Comparison of ENCODE assay signal across 29 cellular contexts in genomic region chr3:127212231-127212630, GRCh38. TPM values are rescaled to one million over a fixed set of nuclear protein-coding genes. Genes with fewer than 3 reads are reported as not detected.
"Had no signal": no experiment of that assay in that cellular context is flagged by ENCODE, and none has a peak within 500 bp of the region (broad histone marks: within the 10 kb centered on the region; RNA-seq: fewer than 3 reads in every experiment).

No MANE protein-coding gene starts in this region.

- H3K27ac Mint-ChIP-seq: activated B cell treated with CpG ODN at 0.5 μM for 24 hours; activated CD4-positive, alpha-beta memory T cell treated with anti-CD3 and anti-CD28 coated beads, Interleukin-2, amount 10 ng/mL, durations not matched to agents 7 days and 5 days; activated naive CD8-positive, alpha-beta T cell; activated T-cell treated with anti-CD3 and anti-CD28 coated beads, Interleukin-2, amount 50 U/mL, for 24 hours; activated T-helper 1 cell treated with anti-CD3 and anti-CD28 coated beads, Interleukin-12 subunit alpha, Interleukin-12 subunit beta, Interleukin-2, Interleukin-4 antibody, amounts not matched to agents 30 ng/mL and 10 ng/mL and 1 ng/mL, durations not matched to agents 14 hours and 24 hours and 36 hours; T-cell had no signal

- H3K4me3 Mint-ChIP-seq: activated B cell treated with CpG ODN at 0.5 μM for 24 hours; activated CD4-positive, alpha-beta memory T cell treated with anti-CD3 and anti-CD28 coated beads, Interleukin-2, amount 10 ng/mL, durations not matched to agents 7 days and 5 days; activated naive CD8-positive, alpha-beta T cell; activated T-cell treated with anti-CD3 and anti-CD28 coated beads, Interleukin-2, amount 50 U/mL, for 24 hours; activated T-helper 1 cell treated with anti-CD3 and anti-CD28 coated beads, Interleukin-12 subunit alpha, Interleukin-12 subunit beta, Interleukin-2, Interleukin-4 antibody, amounts not matched to agents 30 ng/mL and 10 ng/mL and 1 ng/mL, durations not matched to agents 14 hours and 24 hours and 36 hours; T-cell had no signal

- H3K9me3 Mint-ChIP-seq: activated B cell treated with CpG ODN at 0.5 μM for 24 hours; activated CD4-positive, alpha-beta memory T cell treated with anti-CD3 and anti-CD28 coated beads, Interleukin-2, amount 10 ng/mL, durations not matched to agents 7 days and 5 days; activated T-cell treated with anti-CD3 and anti-CD28 coated beads, Interleukin-2, amount 50 U/mL, for 24 hours; activated T-helper 1 cell treated with anti-CD3 and anti-CD28 coated beads, Interleukin-12 subunit alpha, Interleukin-12 subunit beta, Interleukin-2, Interleukin-4 antibody, amounts not matched to agents 30 ng/mL and 10 ng/mL and 1 ng/mL, durations not matched to agents 14 hours and 24 hours and 36 hours; T-cell had no signal

- H3K36me3 Mint-ChIP-seq: activated naive CD8-positive, alpha-beta T cell; T-cell had no signal

- H3K27ac ChIP-seq: SK-N-MC had no signal

- H3K4me1 Mint-ChIP-seq: activated B cell treated with CpG ODN at 0.5 μM for 24 hours; activated CD4-positive, alpha-beta memory T cell treated with anti-CD3 and anti-CD28 coated beads, Interleukin-2, amount 10 ng/mL, durations not matched to agents 7 days and 5 days had no signal

- H3K4me3 ChIP-seq: MG63, SK-N-MC had no signal

- H3K36me3 ChIP-seq: MG63 had no signal

- DNase-seq: activated B cell treated with CpG ODN at 0.5 μM for 24 hours; activated CD4-positive, alpha-beta memory T cell treated with anti-CD3 and anti-CD28 coated beads, Interleukin-2, amount 10 ng/mL, durations not matched to agents 7 days and 5 days; activated CD4-positive, alpha-beta T cell treated with anti-CD3 and anti-CD28 coated beads for 1 hour; activated CD4-positive, alpha-beta T cell treated with anti-CD3 and anti-CD28 coated beads, Interleukin-2, amount 50 U/mL, for 1 hour; activated effector memory CD4-positive, alpha-beta T cell treated with Interleukin-2 at 50 U/mL for 16 hours; activated naive CD4-positive, alpha-beta T cell; activated T-cell treated with anti-CD3 and anti-CD28 coated beads, Interleukin-2, amount 50 U/mL, for 24 hours; caudate nucleus; KG1; MG63; MV-4-11; NCI-H1092 treated with DMSO at 0.1 percent for 48 hours; NCI-H1417 treated with DMSO at 0.1 percent for 48 hours; NCI-H1694 treated with DMSO at 0.1 percent for 48 hours; NCI-H2029 treated with DMSO at 0.1 percent for 48 hours; NCI-H510A treated with DMSO at 0.1 percent for 48 hours; NCI-H69; NK-92 treated with Interleukin-12 subunit alpha and Interleukin-12 subunit beta, amount 100 ng/mL, for 24 hours; OCI-M1; RPMI8226; T-cell; T-helper 2 cell; T1000 had no signal

- H3K27me3 Mint-ChIP-seq: activated naive CD8-positive, alpha-beta T cell had no signal

- H3K27me3 ChIP-seq: MG63 had no signal

- ATAC-seq: Panc1, Right ventricle myocardium inferior, T-cell had no signal

RNA-seq across cellular contexts. Expression of gene PRR23E, which starts 19.3 kb away (rescaled TPM):
- total RNA-seq: activated B cell treated with CpG ODN at 0.5 μM for 24 hours; activated CD4-positive, alpha-beta memory T cell treated with anti-CD3 and anti-CD28 coated beads, Interleukin-2, amount 10 ng/mL, durations not matched to agents 7 days and 5 days; activated T-helper 1 cell treated with anti-CD3 and anti-CD28 coated beads, Interleukin-12 subunit alpha, Interleukin-12 subunit beta, Interleukin-2, Interleukin-4 antibody, amounts not matched to agents 30 ng/mL and 10 ng/mL and 1 ng/mL, durations not matched to agents 14 hours and 24 hours and 36 hours; cerebellum; Right ventricle myocardium inferior; T-cell had no signal
